17 cellular contexts compared by ENCODE assay signal in the genomic region with DNA sequence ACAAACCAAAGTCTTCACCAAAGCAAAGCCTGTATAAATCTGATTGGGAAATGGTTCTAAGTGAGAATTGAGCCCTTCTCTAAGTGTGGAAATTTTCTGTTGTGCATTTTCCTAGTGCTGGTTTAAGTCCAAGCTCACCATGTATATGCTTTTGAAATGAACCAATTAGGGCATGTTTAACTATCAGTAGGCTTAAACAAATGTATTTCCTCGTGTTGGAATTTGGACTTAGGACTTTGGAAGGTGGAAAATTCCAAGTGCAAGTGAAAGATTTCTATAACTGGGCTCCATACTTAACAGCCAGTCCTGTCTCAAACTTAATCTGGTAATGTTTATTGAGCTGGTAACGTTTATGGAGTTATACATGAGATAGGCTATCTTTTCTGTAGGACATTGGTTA.
"Had no signal": no experiment of that assay in that cellular context is flagged by ENCODE, and none has a peak within 500 bp of the region (broad histone marks: within the 10 kb centered on the region; RNA-seq: fewer than 3 reads in every experiment).

No MANE protein-coding gene starts in this region.

- H3K27ac ChIP-seq: epithelial cell of prostate, parathyroid adenoma, right atrium auricular region, thyroid gland had no signal

- H3K27ac Mint-ChIP-seq: activated naive CD4-positive, alpha-beta T cell treated with anti-CD3 and anti-CD28 coated beads, Interleukin-2, amount 50 U/mL, for 24 hours; activated T-helper 2 cell treated with anti-CD3 and anti-CD28 coated beads, Interferon-gamma antibody, Interleukin-2, Interleukin-4, amounts not matched to agents 10 μg/mL and 5 μg/mL and 100 μg/mL, durations not matched to agents 14 hours and 24 hours and 36 hours; brain; dendritic cell treated with granulocyte-macrophage colony-stimulating factor and Interleukin-4, amounts not matched to agents 40 ng/mL and 50 ng/mL, for 4 days; memory B cell had no signal

- H3K4me3 ChIP-seq: right atrium auricular region, smooth muscle cell, thyroid gland had no signal

- H3K4me3 Mint-ChIP-seq: activated naive CD4-positive, alpha-beta T cell treated with anti-CD3 and anti-CD28 coated beads, Interleukin-2, amount 50 U/mL, for 24 hours; brain; central memory CD8-positive, alpha-beta T cell; dendritic cell treated with granulocyte-macrophage colony-stimulating factor and Interleukin-4, amounts not matched to agents 40 ng/mL and 50 ng/mL, for 4 days; effector memory CD8-positive, alpha-beta T cell; memory B cell; neural crest cell; T-helper 17 cell had no signal

- DNase-seq: activated CD4-positive, alpha-beta T cell treated with anti-CD3 and anti-CD28 coated beads, Interleukin-2, amount 50 U/mL, for 1 hour; activated CD4-positive, CD25-positive, alpha-beta regulatory T cell; effector memory CD8-positive, alpha-beta T cell; left cardiac atrium; T-helper 17 cell; thyroid gland had no signal

- H3K27me3 Mint-ChIP-seq: activated naive CD4-positive, alpha-beta T cell treated with anti-CD3 and anti-CD28 coated beads, Interleukin-2, amount 50 U/mL, for 24 hours; brain; central memory CD8-positive, alpha-beta T cell; dendritic cell treated with granulocyte-macrophage colony-stimulating factor and Interleukin-4, amounts not matched to agents 40 ng/mL and 50 ng/mL, for 4 days; effector memory CD8-positive, alpha-beta T cell; memory B cell; T-helper 17 cell had no signal

- H3K9me3 Mint-ChIP-seq: activated naive CD4-positive, alpha-beta T cell treated with anti-CD3 and anti-CD28 coated beads, Interleukin-2, amount 50 U/mL, for 24 hours; activated T-helper 2 cell treated with anti-CD3 and anti-CD28 coated beads, Interferon-gamma antibody, Interleukin-2, Interleukin-4, amounts not matched to agents 10 μg/mL and 5 μg/mL and 100 μg/mL, durations not matched to agents 14 hours and 24 hours and 36 hours; brain; central memory CD8-positive, alpha-beta T cell; dendritic cell treated with granulocyte-macrophage colony-stimulating factor and Interleukin-4, amounts not matched to agents 40 ng/mL and 50 ng/mL, for 4 days; effector memory CD8-positive, alpha-beta T cell; memory B cell; neural crest cell had no signal

- ATAC-seq: effector memory CD8-positive, alpha-beta T cell; left cardiac atrium; T-helper 17 cell had no signal
